In the genomic region with DNA sequence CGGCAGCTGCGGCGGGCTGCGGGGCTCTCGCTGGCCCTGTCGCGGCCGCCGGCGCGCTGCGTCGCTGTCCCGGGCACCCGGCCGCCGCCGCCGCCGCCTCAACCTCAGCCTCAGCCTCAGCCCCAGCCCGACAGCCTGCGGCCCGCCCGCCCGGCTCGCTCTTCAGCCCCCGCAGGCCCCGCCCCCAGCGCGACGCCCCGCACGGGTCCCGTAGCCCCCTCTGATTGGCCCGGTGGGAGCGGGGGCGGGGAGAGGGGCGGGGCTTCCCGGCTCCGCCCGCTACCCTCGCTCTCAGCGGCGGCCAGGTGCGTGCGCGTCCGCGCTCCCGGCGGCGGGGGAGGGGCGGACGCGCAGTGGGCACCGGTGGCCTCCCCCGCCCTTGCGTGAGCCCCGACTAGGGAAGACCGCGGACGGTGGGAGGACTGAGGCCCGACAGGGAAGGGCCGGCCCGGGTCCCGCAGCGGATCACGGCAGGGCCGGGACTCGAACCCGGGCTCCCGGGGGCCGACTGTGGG, we compare ENCODE assay signal across 1 cellular context.
TF ChIP-seq lines count a peak whose summit lies in the region.

A gene with protein sequence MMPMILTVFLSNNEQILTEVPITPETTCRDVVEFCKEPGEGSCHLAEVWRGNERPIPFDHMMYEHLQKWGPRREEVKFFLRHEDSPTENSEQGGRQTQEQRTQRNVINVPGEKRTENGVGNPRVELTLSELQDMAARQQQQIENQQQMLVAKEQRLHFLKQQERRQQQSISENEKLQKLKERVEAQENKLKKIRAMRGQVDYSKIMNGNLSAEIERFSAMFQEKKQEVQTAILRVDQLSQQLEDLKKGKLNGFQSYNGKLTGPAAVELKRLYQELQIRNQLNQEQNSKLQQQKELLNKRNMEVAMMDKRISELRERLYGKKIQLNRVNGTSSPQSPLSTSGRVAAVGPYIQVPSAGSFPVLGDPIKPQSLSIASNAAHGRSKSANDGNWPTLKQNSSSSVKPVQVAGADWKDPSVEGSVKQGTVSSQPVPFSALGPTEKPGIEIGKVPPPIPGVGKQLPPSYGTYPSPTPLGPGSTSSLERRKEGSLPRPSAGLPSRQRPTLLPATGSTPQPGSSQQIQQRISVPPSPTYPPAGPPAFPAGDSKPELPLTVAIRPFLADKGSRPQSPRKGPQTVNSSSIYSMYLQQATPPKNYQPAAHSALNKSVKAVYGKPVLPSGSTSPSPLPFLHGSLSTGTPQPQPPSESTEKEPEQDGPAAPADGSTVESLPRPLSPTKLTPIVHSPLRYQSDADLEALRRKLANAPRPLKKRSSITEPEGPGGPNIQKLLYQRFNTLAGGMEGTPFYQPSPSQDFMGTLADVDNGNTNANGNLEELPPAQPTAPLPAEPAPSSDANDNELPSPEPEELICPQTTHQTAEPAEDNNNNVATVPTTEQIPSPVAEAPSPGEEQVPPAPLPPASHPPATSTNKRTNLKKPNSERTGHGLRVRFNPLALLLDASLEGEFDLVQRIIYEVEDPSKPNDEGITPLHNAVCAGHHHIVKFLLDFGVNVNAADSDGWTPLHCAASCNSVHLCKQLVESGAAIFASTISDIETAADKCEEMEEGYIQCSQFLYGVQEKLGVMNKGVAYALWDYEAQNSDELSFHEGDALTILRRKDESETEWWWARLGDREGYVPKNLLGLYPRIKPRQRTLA (minus strand): TSS at position 137 of the 515 bp plus-strand sequence. CDS start 268 bp downstream, outside the sequence.

TF ChIP-seq in HepG2, 621 proteins besides CTCF, POLR2A, EP300 and RAD21 (continued from another document):
- TF ChIP-seq HOXA3 (CRISPR knock-in tag; IDR thresholded peaks at IDR 0.05) (peak; percentile 17), SOX5 (CRISPR knock-in tag; IDR thresholded peaks at IDR 0.05; ENCODE audit: borderline replicate concordance) (peak; percentile 12; the same call in 1 of the 2 replicates), KDM3A (CRISPR knock-in tag; IDR thresholded peaks at IDR 0.05; ENCODE audit: low read depth) (peak; percentile 18; the same call in 1 of the 2 replicates), ARID2 (CRISPR knock-in tag; IDR thresholded peaks at IDR 0.05; ENCODE audit: borderline replicate concordance) (0 out of 2 replicates have a peak, but pooled peaks have one; percentile 13)
TF ChIP-seq in HepG2: peak in this region for 63.
